ENCODE assay signal across 25 cellular contexts in genomic region chr10:18955041-18955440, GRCh38.
"Had no signal": no experiment of that assay in that cellular context is flagged by ENCODE, and none has a peak within 500 bp of the region (broad histone marks: within the 10 kb centered on the region; RNA-seq: fewer than 3 reads in every experiment).

No MANE protein-coding gene starts in this region.

- H3K4me3 ChIP-seq: neural progenitor cell, ovary, psoas muscle, right lobe of liver, sigmoid colon, stomach, thoracic aorta, thyroid gland, tibial nerve, upper lobe of left lung, vagina had no signal

- ATAC-seq: psoas muscle; right cardiac atrium; right lobe of liver; stimulated activated effector memory CD8-positive, alpha-beta T cell treated with anti-CD3 and anti-CD28 coated beads, Interleukin-12 subunit alpha, Interleukin-12 subunit beta, amount 100 ng/mL, for 72 hours; stimulated activated naive B cell treated with anti-CD40 and anti-IgM and Interleukin-4, amounts not matched to agents 10 μg/mL and 1 μg/mL and 100 μg/mL, for 72 hours had no signal

- H3K4me2 ChIP-seq: neural progenitor cell had no signal

- H3K9me3 ChIP-seq: ovary, psoas muscle, right lobe of liver, sigmoid colon, thoracic aorta, thyroid gland, tibial nerve, upper lobe of left lung, vagina had no signal

- H3K27ac ChIP-seq: neural progenitor cell, ovary, parathyroid adenoma, psoas muscle, right lobe of liver, sigmoid colon, stomach, thoracic aorta, thyroid gland, tibial nerve, upper lobe of left lung, vagina had no signal

- H3K27me3 ChIP-seq: neural progenitor cell, ovary, right lobe of liver, sigmoid colon, stomach, thyroid gland, tibial nerve, upper lobe of left lung, vagina had no signal

- H3K4me1 ChIP-seq: neural progenitor cell, parathyroid adenoma, psoas muscle, right lobe of liver, sigmoid colon, stomach, thyroid gland, tibial nerve, vagina had no signal

- DNase-seq: occipital lobe; ovary; posterior cingulate gyrus; psoas muscle; right cardiac atrium; right lobe of liver; sigmoid colon; small intestine; stimulated activated CD4-positive, alpha-beta T cell treated with anti-CD3 and anti-CD28 coated beads, Interleukin-15, amount 100 ng/mL, for 24 hours; stimulated activated CD4-positive, alpha-beta T cell treated with anti-CD3 and anti-CD28 coated beads, Interleukin-2, amount 100 ng/mL, for 24 hours; stimulated activated CD4-positive, alpha-beta T cell treated with anti-CD3 and anti-CD28 coated beads, Interleukin-2, amount 100 ng/mL, for 48 hours; stimulated activated CD4-positive, alpha-beta T cell treated with anti-CD3 and anti-CD28 coated beads, Interleukin-4, amount 100 ng/mL, for 24 hours; stimulated activated naive B cell treated with anti-CD40 and anti-IgM and Interleukin-4, amounts not matched to agents 10 μg/mL and 1 μg/mL and 100 μg/mL, for 72 hours; stimulated activated naive CD4-positive, alpha-beta T cell treated with Interleukin-2 at 50 U/mL for 16 hours; stomach; thyroid gland; trophoblast cell had no signal

- H3K36me3 ChIP-seq: neural progenitor cell, ovary, right lobe of liver, sigmoid colon, stomach, thoracic aorta, thyroid gland, tibial nerve, upper lobe of left lung, vagina had no signal

- H2AFZ ChIP-seq: neural progenitor cell, parathyroid adenoma had no signal

- FAIRE-seq: small intestine, urothelium cell line had no signal

- H3K9ac ChIP-seq: neural progenitor cell, parathyroid adenoma had no signal
